Comparison of ENCODE assay signal across 8 cellular contexts in genomic region chr12:116142936-116143882, GRCh38.
DNase-seq lines count a peak whose midpoint lies in the region; ATAC-seq, FAIRE-seq and TF ChIP-seq lines count a peak whose summit lies in the region.

No MANE protein-coding gene starts in this region.

- peak overlapping the region; percentile 39 for H3K4me3 Mint-ChIP-seq in T-helper 17 cell

- H3K27ac ChIP-seq in liver (ENCODE audit: low read depth in 1 of 2, low read length in 2 of 2) (peak overlapping the region in 1 of 2 donors; percentile 47), HepG2 (ENCODE audit: extremely low read length, insufficient read depth, low read length) (no peak overlapping the region), hepatocyte (peak overlapping the region; percentile 25)

- H3K36me3 Mint-ChIP-seq in T-helper 17 cell (ENCODE audit: low read depth) = no peaks in the 10 kb centered on the region

- POLR2A ChIA-PET in HepG2 (lab: Yijun Ruan, JAX) = no interaction called here

- no peaks in the 10 kb centered on the region for H3K27me3 Mint-ChIP-seq in T-helper 17 cell

- peaks cover 37% of the 10 kb centered on the region for H3K4me1 Mint-ChIP-seq in T-helper 17 cell

- no peak for TF ChIP-seq EP300 in HepG2 (IDR thresholded peaks at IDR 0.05; ENCODE audit: low read depth in 2 of 2, low read length in 2 of 2)
- TF ChIP-seq EP300 in HepG2 (CRISPR knock-in tag; IDR thresholded peaks at IDR 0.05; ENCODE audit: borderline replicate concordance) = no peak

- H3K9me3 ChIP-seq in liver (ENCODE audit: control insufficient read depth in 4 of 4, low read length in 3 of 4) (no peaks in the 10 kb centered on the region), HepG2 (ENCODE audit: low read length) (no peaks in the 10 kb centered on the region), T-helper 17 cell (ENCODE audit: control insufficient read depth, low read length, poor library complexity, severe bottlenecking) (no peaks in the 10 kb centered on the region), hepatocyte (ENCODE audit: low read depth) (no peaks in the 10 kb centered on the region)

- no peaks in the 10 kb centered on the region for H3K27me3 ChIP-seq in liver (ENCODE audit: control insufficient read depth in 4 of 4, insufficient read depth in 4 of 4, low read length in 3 of 4)
- no peaks in the 10 kb centered on the region for H3K27me3 ChIP-seq in HepG2 (ENCODE audit: control insufficient read depth in 1 of 2, insufficient read depth in 2 of 2, low read length in 2 of 2)
- H3K27me3 ChIP-seq in hepatocyte = no peaks in the 10 kb centered on the region

- H3K36me3 ChIP-seq in liver (ENCODE audit: control insufficient read depth in 4 of 4, insufficient read depth in 3 of 4, low read depth in 1 of 4, low read length in 3 of 4) = no peaks in the 10 kb centered on the region
- H3K36me3 ChIP-seq in HepG2 (replicated peaks in 1 of 2; ENCODE audit: control insufficient read depth in 1 of 2, insufficient read depth in 2 of 2, low read length in 2 of 2) = no peaks in the 10 kb centered on the region
- H3K36me3 ChIP-seq in hepatocyte (replicated peaks; ENCODE audit: insufficient read depth, low read depth) = no peaks in the 10 kb centered on the region

- H3K27ac Mint-ChIP-seq in T-helper 17 cell = peak overlapping the region; percentile 77

- no peaks in the 10 kb centered on the region for H3K9me2 ChIP-seq in hepatocyte (replicated peaks; ENCODE audit: insufficient read depth)

- TF ChIP-seq POLR2A in HepG2 (IDR thresholded peaks at IDR 0.05; ENCODE audit: insufficient read depth in 1 of 2, low read depth in 2 of 2, low read length in 2 of 2) = no peak

- FAIRE-seq in HepG2 (lab: Jason Lieb, UNC) = no peak

- intact Hi-C loops in HepG2 (cut with micrococcal nuclease; ENCODE audit: unreplicated experiment) = no loop called here
- intact Hi-C loops in head of caudate nucleus (cut with DNase I) = no loop called here

- H3K4me2 ChIP-seq in HepG2 (ENCODE audit: low read depth, low read length) = no peak overlapping the region; the same call in 1 of the 2 replicates
- H3K4me2 ChIP-seq in hepatocyte = no peak overlapping the region

- 53% methylated on average over 9 of the region's 9 CpGs for WGBS in liver
- WGBS in HepG2 (ENCODE audit: low lambda C conversion rate) = 76% methylated on average over 9 of the region's 9 CpGs
- 54% methylated on average over 9 of the region's 9 CpGs for WGBS in hepatocyte (ENCODE audit: low lambda C conversion rate, missing lambda C conversion rate)

- CTCF ChIA-PET in HepG2 (lab: Yijun Ruan, JAX; ENCODE audit: low intra/inter-chr PET ratio, low total read pairs) = no interaction called here

- in situ Hi-C loops in HepG2 (cut with HindIII; ENCODE audit: extremely low pct_ligation_motif_present, low pct_unique_long_range_greater_than_20kb) = no loop called here

- DNase-seq in HepG2 (ENCODE audit: low spot score) (no peak), T-helper 17 cell (no peak), hepatocyte (ENCODE audit: low spot score) (no peak), DMS79 treated with DMSO at 0.1 percent for 48 hours (lab: John Stamatoyannopoulos, UW) (no peak), NK-92 (lab: John Stamatoyannopoulos, UW; ENCODE audit: unreplicated experiment) (no peak), head of caudate nucleus (no peak), NCI-H1930 (lab: John Stamatoyannopoulos, UW) (no peak)

- no peak overlapping the region for H3K4me3 ChIP-seq in liver (ENCODE audit: low read depth in 1 of 3, low read length in 3 of 3)
- H3K4me3 ChIP-seq in HepG2 (replicated peaks in 1 of 3; ENCODE audit: insufficient read depth in 1 of 3, low read depth in 2 of 3, low read length in 3 of 3) = no peak overlapping the region
- H3K4me3 ChIP-seq in hepatocyte = no peak overlapping the region

- no peak for TF ChIP-seq RAD21 in liver (IDR thresholded peaks at IDR 0.05)
- no peak for TF ChIP-seq RAD21 in HepG2 (CRISPR knock-in tag; IDR thresholded peaks at IDR 0.05)

- H4K20me1 ChIP-seq in HepG2 (ENCODE audit: insufficient read depth, low read length) (peaks cover 7% of the 10 kb centered on the region; the same call in 1 of the 2 replicates), hepatocyte (ENCODE audit: insufficient read depth, poor library complexity, severe bottlenecking) (peaks cover 96% of the 10 kb centered on the region)

- H3K79me2 ChIP-seq in HepG2 (ENCODE audit: insufficient read depth, low read length) (peaks cover 34% of the 10 kb centered on the region), hepatocyte (peaks cover 98% of the 10 kb centered on the region)

- no peak overlapping the region for H3K9ac ChIP-seq in liver (ENCODE audit: low read depth in 1 of 2, low read length in 2 of 2)
- H3K9ac ChIP-seq in HepG2 (ENCODE audit: insufficient read depth, low read depth, low read length) = no peak overlapping the region

- ATAC-seq in HepG2 = no peak
- ATAC-seq in T-helper 17 cell = peak; percentile 47

- BruUV-seq in HepG2 (replicated peaks; lab: Mats Ljungman, UMichigan) = no TSS peak

- H2AFZ ChIP-seq in HepG2 (ENCODE audit: low read length) (no peak overlapping the region), hepatocyte (no peak overlapping the region)

- H3K4me1 ChIP-seq in liver (ENCODE audit: control insufficient read depth in 4 of 4, insufficient read depth in 4 of 4, low read length in 3 of 4) (peaks cover 11 to 32% (median 24%) of the 10 kb centered on the region in 4 donors), HepG2 (ENCODE audit: insufficient read depth, low read length) (peaks cover 32% of the 10 kb centered on the region), hepatocyte (ENCODE audit: insufficient read depth) (peaks cover 16% of the 10 kb centered on the region)

- no peak for TF ChIP-seq CTCF in liver (IDR thresholded peaks at IDR 0.05; ENCODE audit: low read depth, low read length, missing input control)
- TF ChIP-seq CTCF in HepG2 (CRISPR knock-in tag; IDR thresholded peaks at IDR 0.05) = no peak
- no peak for TF ChIP-seq CTCF in hepatocyte (IDR thresholded peaks at IDR 0.05; ENCODE audit: poor library complexity)

TF ChIP-seq in liver, 16 proteins besides CTCF, POLR2A, EP300 and RAD21:
- TF ChIP-seq TAF1 (conservative IDR thresholded peaks at IDR 0.05) (no peak), SP1 (IDR thresholded peaks at IDR 0.05) (no peak), ATF3 (IDR thresholded peaks at IDR 0.05) (peak; percentile 27), NR2F2 (IDR thresholded peaks at IDR 0.05) (no peak), YY1 (IDR thresholded peaks at IDR 0.05) (no peak), JUND (IDR thresholded peaks at IDR 0.05) (peak in 1 of 2 donors; percentile 21), ZBTB33 (IDR thresholded peaks at IDR 0.05) (no peak), RXRA (IDR thresholded peaks at IDR 0.05) (no peak), FOXA1 (IDR thresholded peaks at IDR 0.05) (no peak)

TF ChIP-seq in HepG2, 621 proteins besides CTCF, POLR2A, EP300 and RAD21 (continues in another document):
- no peak for TF ChIP-seq CENPX (CRISPR knock-in tag; IDR thresholded peaks at IDR 0.05)
- TF ChIP-seq NFYB (CRISPR knock-in tag; IDR thresholded peaks at IDR 0.05) = no peak
- no peak for TF ChIP-seq ZNF790 (CRISPR knock-in tag; IDR thresholded peaks at IDR 0.05; ENCODE audit: borderline replicate concordance)
- TF ChIP-seq ZNF781 (CRISPR knock-in tag; IDR thresholded peaks at IDR 0.05; ENCODE audit: borderline replicate concordance, not compliant biosample characterization) = no peak
- TF ChIP-seq RNF219 (CRISPR knock-in tag; IDR thresholded peaks at IDR 0.05) = no peak
- no peak for TF ChIP-seq ZNF619 (CRISPR knock-in tag; IDR thresholded peaks at IDR 0.05)
